Comparison of ENCODE assay signal across 8 cellular contexts in genomic region chr6:99746261-99746895, GRCh38.
DNase-seq lines count a peak whose midpoint lies in the region; TF ChIP-seq lines count a peak whose summit lies in the region.

No MANE protein-coding gene starts in this region.

- no peaks in the 10 kb centered on the region for H3K9me3 Mint-ChIP-seq in activated naive CD4-positive, alpha-beta T cell treated with anti-CD3 and anti-CD28 coated beads for 36 hours

- H3K9me3 ChIP-seq in MM.1S (replicated peaks; ENCODE audit: insufficient read depth, low read length): no peaks in the 10 kb centered on the region
- H3K9me3 ChIP-seq in prostate gland: no peaks in the 10 kb centered on the region

- H3K27ac ChIP-seq in MM.1S (ENCODE audit: low read length) (no peak overlapping the region), prostate gland (no peak overlapping the region)

- no peak overlapping the region for H3K27ac Mint-ChIP-seq in activated naive CD4-positive, alpha-beta T cell treated with anti-CD3 and anti-CD28 coated beads for 36 hours

- H3K4me3 ChIP-seq in MM.1S (ENCODE audit: low read length) (no peak overlapping the region), prostate gland (no peak overlapping the region)

- H4K20me1 ChIP-seq in MM.1S (ENCODE audit: insufficient read depth, low read length): no peaks in the 10 kb centered on the region

- TF ChIP-seq CTCF in GM12872 (IDR thresholded peaks at IDR 0.05; ENCODE audit: insufficient read depth, low read depth, low read length): peak; percentile 80
- TF ChIP-seq CTCF in MM.1S (IDR thresholded peaks at IDR 0.05; ENCODE audit: low read length): peak; percentile 78
- TF ChIP-seq CTCF in prostate gland (IDR thresholded peaks at IDR 0.05): peak; percentile 45 to 79 (median 74)

- H3K79me2 ChIP-seq in MM.1S (ENCODE audit: low read length): no peaks in the 10 kb centered on the region

- H3K27me3 ChIP-seq in MM.1S (replicated peaks; ENCODE audit: insufficient read depth, low read length) (no peaks in the 10 kb centered on the region), prostate gland (replicated peaks; ENCODE audit: insufficient read depth) (no peaks in the 10 kb centered on the region)

- DNase-seq in HEK293T (ENCODE audit: extremely low spot score) (peak; percentile 65), MM.1S (peak; percentile 76), SIG-M5 (lab: John Stamatoyannopoulos, UW) (peak; percentile 12), glomerular visceral epithelial cell (ENCODE audit: extremely low spot score) (peak; percentile 77), prostate gland (ENCODE audit: low spot score) (peak; percentile 61), OCI-M2 (lab: John Stamatoyannopoulos, UW; ENCODE audit: unreplicated experiment) (no peak)
- peak; percentile 69 for DNase-seq in activated naive CD4-positive, alpha-beta T cell treated with anti-CD3 and anti-CD28 coated beads for 36 hours

- H3K27me3 Mint-ChIP-seq in activated naive CD4-positive, alpha-beta T cell treated with anti-CD3 and anti-CD28 coated beads for 36 hours (ENCODE audit: low read depth): peaks cover 28% of the 10 kb centered on the region

- no peak overlapping the region for H3K4me2 ChIP-seq in MM.1S (ENCODE audit: low read depth, low read length)

- no peak for TF ChIP-seq POLR2A in prostate gland (IDR thresholded peaks at IDR 0.05)

- no peaks in the 10 kb centered on the region for H3K36me3 Mint-ChIP-seq in activated naive CD4-positive, alpha-beta T cell treated with anti-CD3 and anti-CD28 coated beads for 36 hours (ENCODE audit: low read depth)

- CTCF ChIA-PET in HEK293T (lab: Yijun Ruan, JAX): interaction anchor here (0.6 to 2.8 kb wide), 8 partner anchors 10 to 572 kb away, joined by 3 to 14 read pairs (median 3); no protein-coding TSS in a partner anchor
- CTCF ChIA-PET in activated naive CD4-positive, alpha-beta T cell treated with anti-CD3 and anti-CD28 coated beads for 36 hours (lab: Charles Lee): interaction anchor here (0.6 to 5.1 kb wide), 13 partner anchors 10 to 621 kb away, joined by 3 to 43 read pairs (median 4); no protein-coding TSS in a partner anchor

- no peak overlapping the region for H3K9ac ChIP-seq in MM.1S (ENCODE audit: low read length)

- H3K4me1 Mint-ChIP-seq in activated naive CD4-positive, alpha-beta T cell treated with anti-CD3 and anti-CD28 coated beads for 36 hours (ENCODE audit: low read depth): no peaks in the 10 kb centered on the region

- H3K4me1 ChIP-seq in MM.1S (ENCODE audit: low read length): no peaks in the 10 kb centered on the region
- no peaks in the 10 kb centered on the region for H3K4me1 ChIP-seq in prostate gland (replicated peaks)

- no peak overlapping the region for H3K4me3 Mint-ChIP-seq in activated naive CD4-positive, alpha-beta T cell treated with anti-CD3 and anti-CD28 coated beads for 36 hours

- no peaks in the 10 kb centered on the region for H3F3A ChIP-seq in MM.1S (ENCODE audit: insufficient read depth, low read length)

- intact Hi-C loops in activated naive CD4-positive, alpha-beta T cell treated with anti-CD3 and anti-CD28 coated beads for 36 hours (cut with micrococcal nuclease): loop anchor here (1.0 kb wide), 4 partner anchors 158 to 416 kb away; no protein-coding TSS in a partner anchor
- intact Hi-C loops in prostate gland (cut with DNase I): loop anchor here (2.0 kb wide), 1 partner anchor 280 kb away; no protein-coding TSS in a partner anchor

- WGBS in prostate gland: 0% methylated on average over 6 of the region's 6 CpGs

- POLR2A ChIA-PET in HEK293T (lab: Yijun Ruan, JAX): no interaction called here

- H2AFZ ChIP-seq in MM.1S (ENCODE audit: low read length): no peak overlapping the region

- H3K36me3 ChIP-seq in MM.1S (replicated peaks; ENCODE audit: insufficient read depth, low read length): no peaks in the 10 kb centered on the region
- no peaks in the 10 kb centered on the region for H3K36me3 ChIP-seq in prostate gland

- no peaks in the 10 kb centered on the region for H3K9me2 ChIP-seq in MM.1S (replicated peaks; ENCODE audit: insufficient read depth, low read length)

TF ChIP-seq in HEK293T, 16 proteins besides CTCF, POLR2A, EP300 and RAD21:
- no peak for TF ChIP-seq CTBP1 (IDR thresholded peaks at IDR 0.05; ENCODE audit: borderline replicate concordance)
